Comparison of ENCODE assay signal across 8 cellular contexts in genomic region chr1:234606731-234607090, GRCh38. TPM values are rescaled to one million over a fixed set of nuclear protein-coding genes. Genes with fewer than 3 reads are reported as not detected.
A peak's percentile ranks its signal among the peaks of the same experiment; 100 is the strongest.
DNase-seq lines count a peak whose midpoint lies in the region; TF ChIP-seq lines count a peak whose summit lies in the region.

No MANE protein-coding gene starts in this region.

- DNase-seq in activated CD4-positive, alpha-beta T cell treated with anti-CD3 and anti-CD28 coated beads, Interleukin-2, amount 10 ng/mL, durations not matched to agents 7 days and 5 days, result no peak
- DNase-seq in activated CD4-positive, alpha-beta T cell treated with anti-CD3 and anti-CD28 coated beads, Interleukin-2, amount 50 U/mL, for 1 hour, result no peak
- DNase-seq in activated naive CD8-positive, alpha-beta T cell treated with anti-CD3 and anti-CD28 coated beads for 36 hours, result no peak
- DNase-seq in kidney epithelial cell (ENCODE audit: low read depth) (no peak), testis (no peak), hippocampal formation (lab: John Stamatoyannopoulos, UW) (no peak), SW480 (ENCODE audit: low spot score) (no peak), NCI-H2081 (lab: John Stamatoyannopoulos, UW) (no peak)

- H3K27me3 ChIP-seq in kidney epithelial cell (ENCODE audit: control insufficient read depth, insufficient read depth, low read length) (no peaks in the 10 kb centered on the region), testis (no peaks in the 10 kb centered on the region)

- WGBS in testis, 2 donors, result 2% methylated on average over 4 of the region's 4 CpGs

- H3K36me3 ChIP-seq in kidney epithelial cell (ENCODE audit: control insufficient read depth, insufficient read depth, low read length) (peaks cover 5% of the 10 kb centered on the region), testis (ENCODE audit: low read depth, missing control alignments) (no peaks in the 10 kb centered on the region)

- CTCF ChIA-PET in activated CD4-positive, alpha-beta T cell treated with anti-CD3 and anti-CD28 coated beads, Interleukin-2, amount 10 ng/mL, durations not matched to agents 7 days and 5 days (lab: Charles Lee), result no interaction called here

- POLR2A ChIA-PET in activated CD4-positive, alpha-beta T cell treated with anti-CD3 and anti-CD28 coated beads, Interleukin-2, amount 10 ng/mL, durations not matched to agents 7 days and 5 days (lab: Charles Lee), result interaction anchor here (1.2 kb wide), 1 partner anchor 477 kb away, joined by 3 read pairs; no protein-coding TSS in a partner anchor

- H3K27me3 Mint-ChIP-seq in activated CD4-positive, alpha-beta T cell treated with anti-CD3 and anti-CD28 coated beads, Interleukin-2, amount 10 ng/mL, durations not matched to agents 7 days and 5 days, result no peaks in the 10 kb centered on the region
- no peaks in the 10 kb centered on the region for H3K27me3 Mint-ChIP-seq in activated naive CD8-positive, alpha-beta T cell treated with anti-CD3 and anti-CD28 coated beads for 36 hours

- peak overlapping the region; percentile 84 for H3K4me3 Mint-ChIP-seq in activated CD4-positive, alpha-beta T cell treated with anti-CD3 and anti-CD28 coated beads, Interleukin-2, amount 10 ng/mL, durations not matched to agents 7 days and 5 days
- peak overlapping the region; percentile 95 for H3K4me3 Mint-ChIP-seq in activated naive CD8-positive, alpha-beta T cell treated with anti-CD3 and anti-CD28 coated beads for 36 hours

- peak overlapping the region; percentile 98 for H3K27ac Mint-ChIP-seq in activated CD4-positive, alpha-beta T cell treated with anti-CD3 and anti-CD28 coated beads, Interleukin-2, amount 10 ng/mL, durations not matched to agents 7 days and 5 days
- H3K27ac Mint-ChIP-seq in activated naive CD8-positive, alpha-beta T cell treated with anti-CD3 and anti-CD28 coated beads for 36 hours, result peak overlapping the region; percentile 98

- TF ChIP-seq CTCF in kidney epithelial cell (IDR thresholded peaks at IDR 0.05; ENCODE audit: insufficient read depth, low read length, poor library complexity, severe bottlenecking), result no peak
- no peak for TF ChIP-seq CTCF in testis (IDR thresholded peaks at IDR 0.05)

- no peaks in the 10 kb centered on the region for H3K9me3 Mint-ChIP-seq in activated CD4-positive, alpha-beta T cell treated with anti-CD3 and anti-CD28 coated beads, Interleukin-2, amount 10 ng/mL, durations not matched to agents 7 days and 5 days
- no peaks in the 10 kb centered on the region for H3K9me3 Mint-ChIP-seq in activated naive CD8-positive, alpha-beta T cell treated with anti-CD3 and anti-CD28 coated beads for 36 hours

- peak overlapping the region; percentile 79 for H3K4me3 ChIP-seq in kidney epithelial cell (ENCODE audit: low read depth, low read length)
- H3K4me3 ChIP-seq in testis, result peak overlapping the region; percentile 76 to 79

- H3K9me3 ChIP-seq in testis, result no peaks in the 10 kb centered on the region

- intact Hi-C loops in testis (cut with DNase I; ENCODE audit: low total_unique reads), result no loop called here

- H3K36me3 Mint-ChIP-seq in activated CD4-positive, alpha-beta T cell treated with anti-CD3 and anti-CD28 coated beads, Interleukin-2, amount 10 ng/mL, durations not matched to agents 7 days and 5 days (ENCODE audit: low read depth), result peaks cover 58% of the 10 kb centered on the region
- H3K36me3 Mint-ChIP-seq in activated naive CD8-positive, alpha-beta T cell treated with anti-CD3 and anti-CD28 coated beads for 36 hours, result peaks cover 55% of the 10 kb centered on the region

- H3K4me1 ChIP-seq in testis, result peaks cover 37% of the 10 kb centered on the region

- peak overlapping the region; percentile 96 to 100 for H3K27ac ChIP-seq in testis

- no peak for TF ChIP-seq POLR2A in testis (IDR thresholded peaks at IDR 0.05)

- H3K4me1 Mint-ChIP-seq in activated CD4-positive, alpha-beta T cell treated with anti-CD3 and anti-CD28 coated beads, Interleukin-2, amount 10 ng/mL, durations not matched to agents 7 days and 5 days, result peaks cover 51% of the 10 kb centered on the region
- H3K4me1 Mint-ChIP-seq in activated naive CD8-positive, alpha-beta T cell treated with anti-CD3 and anti-CD28 coated beads for 36 hours, result peaks cover 41% of the 10 kb centered on the region

RNA-seq across cellular contexts. Expression of gene IRF2BP2, which starts 3.3 kb away (rescaled TPM):
- 10 to 100 TPM; 83.0 to 95.0 TPM for total RNA-seq in activated CD4-positive, alpha-beta T cell treated with anti-CD3 and anti-CD28 coated beads, Interleukin-2, amount 10 ng/mL, durations not matched to agents 7 days and 5 days
- 100 to 1,000 TPM; 109 to 111 TPM for total RNA-seq in activated naive CD8-positive, alpha-beta T cell treated with anti-CD3 and anti-CD28 coated beads for 36 hours
- total RNA-seq in kidney epithelial cell (85.5 and 88.5 TPM in 2 replicates), testis (10 to 100 TPM; 82.0 to 96.6 TPM)
- 100 TPM for polyA plus RNA-seq in testis (ENCODE audit: insufficient read depth, low read depth, low replicate concordance)
